Comparison of ENCODE assay signal across 8 cellular contexts in the genomic region with DNA sequence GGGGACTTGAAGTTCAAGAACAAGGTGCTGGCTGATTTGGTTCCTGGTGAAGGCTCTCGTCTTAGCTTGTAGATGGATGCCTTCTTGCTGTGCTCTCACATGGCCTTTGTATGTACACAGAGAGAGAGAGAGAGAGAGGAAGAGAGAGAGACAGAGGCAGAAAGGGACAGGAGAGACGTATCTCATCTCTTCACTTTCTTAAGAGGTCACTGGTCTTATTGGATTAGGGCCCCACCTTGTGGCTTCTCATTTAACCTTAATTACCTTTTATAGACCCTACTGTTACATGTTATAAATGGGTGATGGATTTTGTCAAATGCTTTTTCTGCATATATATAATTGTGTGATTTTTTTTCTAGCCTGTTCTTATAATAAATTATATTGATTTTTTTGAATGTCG.
A peak's percentile ranks its signal among the peaks of the same experiment; 100 is the strongest.
DNase-seq lines count a peak whose midpoint lies in the region; ATAC-seq and TF ChIP-seq lines count a peak whose summit lies in the region.

No MANE protein-coding gene starts in this region.

- peak; percentile 77 for TF ChIP-seq CTCF in PC-3 (conservative IDR thresholded peaks at IDR 0.05; ENCODE audit: low read depth, low read length)
- TF ChIP-seq CTCF in A673 (conservative IDR thresholded peaks at IDR 0.05; ENCODE audit: low read depth, low read length), result no peak

- CTCF ChIA-PET in PC-3 (lab: Charles Lee) (interaction anchor here (0.6 kb wide), 1 partner anchor 49 kb away, joined by 3 read pairs; no protein-coding TSS in a partner anchor), A673 (lab: Charles Lee) (no interaction called here)

- DNase-seq in Ammon's horn (ENCODE audit: low spot score) (peak; percentile 8), PC-3 (peak; percentile 74), glomerular visceral epithelial cell (ENCODE audit: extremely low spot score) (peak; percentile 61), A673 (ENCODE audit: low spot score) (no peak), AG20443 (ENCODE audit: low spot score) (no peak), HCEC 1CT (no peak)
- DNase-seq in Jurkat, Clone E6-1 (ENCODE audit: low read depth, low spot score), result peak; percentile 21

- no peaks in the 10 kb centered on the region for H3K9me3 ChIP-seq in PC-3 (ENCODE audit: low read length)
- no peaks in the 10 kb centered on the region for H3K9me3 ChIP-seq in A673 (ENCODE audit: low read depth, low read length, poor library complexity, severe bottlenecking)

- ATAC-seq in PC-3 (peak; percentile 69), GM18502 (IDR thresholded peaks at IDR 0.05; ENCODE audit: poor library complexity, unreplicated experiment) (no peak)

- BruUV-seq in PC-3 (replicated peaks; lab: Mats Ljungman, UMichigan) (no TSS peak), A673 (replicated peaks; lab: Mats Ljungman, UMichigan) (no TSS peak)

- H3K27ac ChIP-seq in PC-3 (ENCODE audit: low read length), result no peak overlapping the region
- no peak overlapping the region for H3K27ac ChIP-seq in A673 (ENCODE audit: low read depth, low read length, poor library complexity, severe bottlenecking)

- POLR2A ChIA-PET in PC-3 (lab: Charles Lee; ENCODE audit: unreplicated experiment) (no interaction called here), A673 (lab: Charles Lee; ENCODE audit: low non-redundant PET) (no interaction called here)

- H3K79me2 ChIP-seq in PC-3 (ENCODE audit: low read length), result no peaks in the 10 kb centered on the region

- H3K4me1 ChIP-seq in PC-3 (ENCODE audit: insufficient read depth, low read length) (peaks cover 15% of the 10 kb centered on the region), A673 (ENCODE audit: insufficient read depth, low read length, poor library complexity, severe bottlenecking) (no peaks in the 10 kb centered on the region)

- no peaks in the 10 kb centered on the region for H4K20me1 ChIP-seq in PC-3 (ENCODE audit: low read length)

- no peaks in the 10 kb centered on the region for H3F3A ChIP-seq in PC-3 (ENCODE audit: low read length, unreplicated experiment)

- no peaks in the 10 kb centered on the region for H3K36me3 ChIP-seq in PC-3 (ENCODE audit: low read depth, low read length)
- H3K36me3 ChIP-seq in A673 (ENCODE audit: insufficient read depth, low read length, poor library complexity, severe bottlenecking), result no peaks in the 10 kb centered on the region

- no peak overlapping the region for H3K4me3 ChIP-seq in Jurkat, Clone E6-1 (ENCODE audit: low read length)
- H3K4me3 ChIP-seq in PC-3 (ENCODE audit: low read length) (no peak overlapping the region), A673 (ENCODE audit: low read depth, low read length, poor library complexity, severe bottlenecking) (no peak overlapping the region)

- peak overlapping the region; percentile 67 for H2AFZ ChIP-seq in PC-3 (ENCODE audit: low read length)

- intact Hi-C loops in PC-3 (cut with micrococcal nuclease), result loop anchor here (1.0 to 5.0 kb wide), 4 partner anchors 47 to 400 kb away; no protein-coding TSS in a partner anchor
- intact Hi-C loops in A673 (cut with micrococcal nuclease; ENCODE audit: unreplicated experiment), result no loop called here

- H3K27me3 ChIP-seq in PC-3 (ENCODE audit: low read length), result no peaks in the 10 kb centered on the region
- H3K27me3 ChIP-seq in A673 (replicated peaks; ENCODE audit: insufficient read depth, low read depth, low read length, poor library complexity), result no peaks in the 10 kb centered on the region

- H3K4me2 ChIP-seq in PC-3 (ENCODE audit: low read length), result peak overlapping the region; percentile 42

- no peak overlapping the region for H3K9ac ChIP-seq in PC-3 (ENCODE audit: low read length)

- no peaks in the 10 kb centered on the region for H3K9me2 ChIP-seq in PC-3 (replicated peaks; ENCODE audit: low read length)

Comparison
In these comparisons a context has a peak if more than half of its experiments do, and no peak if none do; other contexts are left out.
1. DNase-seq: peak in Ammon's horn (single experiment), Jurkat, Clone E6-1 (single experiment), PC-3 (single experiment) and glomerular visceral epithelial cell (single experiment); none in A673 (single experiment), AG20443 (single experiment) and HCEC 1CT (single experiment).